Comparison of ENCODE assay signal across 1 cellular context in the genomic region with DNA sequence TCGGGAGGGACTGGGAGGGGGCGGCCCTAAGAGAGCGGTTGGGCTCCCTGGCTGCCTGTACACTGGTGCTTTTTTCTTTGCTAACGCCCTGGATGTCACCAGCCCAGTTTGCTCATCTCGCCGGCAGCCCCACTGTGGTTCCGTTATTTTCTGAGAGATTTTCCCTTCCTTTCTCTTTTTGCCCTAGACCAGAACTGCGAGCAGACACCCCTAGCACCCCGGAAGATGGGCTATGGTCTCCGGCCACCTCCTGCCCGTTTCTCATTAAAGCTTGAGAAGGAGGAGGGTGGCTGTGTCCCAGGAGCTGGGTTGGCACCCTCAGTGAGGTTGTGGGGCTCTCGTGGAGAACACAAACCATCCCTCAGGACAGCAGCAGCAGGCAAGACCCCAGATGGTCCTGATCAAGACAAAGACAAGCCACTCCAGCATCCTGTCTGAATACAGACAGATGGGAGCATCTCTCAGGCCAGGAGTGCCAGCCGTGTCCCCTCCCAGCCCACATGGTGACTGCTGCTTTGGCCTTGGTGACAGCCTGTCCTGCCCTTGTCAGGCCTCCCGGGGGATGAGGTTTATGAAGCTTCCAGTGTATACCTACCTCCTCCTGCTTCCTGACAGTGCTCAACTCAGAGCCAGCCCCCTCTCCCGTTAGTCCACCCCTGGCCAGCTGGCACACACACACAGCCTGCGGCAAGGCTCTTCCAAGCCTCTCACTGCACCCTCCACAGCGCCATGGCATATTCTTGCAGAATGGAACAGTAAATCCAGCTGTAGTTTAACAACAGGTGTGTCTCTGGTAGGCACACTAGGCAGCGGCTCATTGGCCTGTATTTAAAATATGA.
TF ChIP-seq lines count a peak whose summit lies in the region.

No MANE protein-coding gene starts in this region.

TF ChIP-seq in HepG2, 621 proteins besides CTCF, POLR2A, EP300 and RAD21:
- TF ChIP-seq EHMT2 (IDR thresholded peaks at IDR 0.05; ENCODE audit: borderline replicate concordance, low read depth, low read length) (no peak), ZNF772 (CRISPR knock-in tag; IDR thresholded peaks at IDR 0.05) (no peak)
TF ChIP-seq in HepG2: peak in this region for 0.
